ENCODE assay signal across 8 cellular contexts in the genomic region with DNA sequence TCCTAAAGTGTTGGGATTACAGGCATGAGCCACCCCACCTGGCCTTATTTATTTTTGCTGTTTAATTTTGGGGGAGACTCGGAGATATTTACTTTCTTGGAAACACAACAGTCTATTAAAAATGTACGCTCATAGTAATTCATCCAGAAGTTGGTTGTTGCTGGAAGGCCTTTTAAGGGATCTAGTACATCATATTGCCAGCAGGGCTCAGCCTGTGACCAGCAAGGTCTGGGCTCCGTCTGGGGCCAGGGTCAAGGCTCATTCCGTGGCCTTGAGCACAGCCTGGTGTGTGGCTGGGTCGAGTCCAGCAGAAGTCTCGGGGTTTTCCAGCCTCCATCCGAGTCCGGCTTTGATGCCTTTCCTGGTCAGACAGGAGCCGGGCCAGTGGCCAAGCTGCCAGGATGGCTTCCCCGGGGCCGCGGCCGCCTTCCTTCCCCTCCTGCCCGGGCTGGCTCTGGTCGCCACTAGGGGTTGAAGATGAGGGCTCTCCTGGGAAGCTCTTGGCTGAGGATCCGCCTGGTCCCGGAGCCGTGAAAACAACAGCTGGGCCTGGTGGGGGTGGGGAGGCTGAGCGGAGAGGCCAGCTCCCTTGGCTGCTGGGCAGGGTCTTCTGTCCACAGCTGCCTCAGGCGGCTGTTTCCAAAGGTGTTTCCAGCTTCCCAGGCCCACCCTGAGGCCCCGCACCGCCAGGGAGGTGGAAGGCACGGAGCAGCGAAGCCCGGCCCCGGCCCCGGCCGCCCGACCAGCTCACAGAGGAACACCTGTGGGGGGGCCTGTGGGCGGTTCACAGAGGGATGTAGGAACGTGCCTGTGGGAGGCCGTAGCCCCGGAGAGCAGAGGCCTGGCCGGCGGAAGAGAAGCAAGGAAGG. TPM values are rescaled to one million over a fixed set of nuclear protein-coding genes. Genes with fewer than 3 reads are reported as not detected.
DNase-seq lines count a peak whose midpoint lies in the region; ATAC-seq and TF ChIP-seq lines count a peak whose summit lies in the region.

No MANE protein-coding gene starts in this region.

- H2BK120ac ChIP-seq in neuronal stem cell (ENCODE audit: low read depth, low read length) = peak overlapping the region; percentile 48

- no CpG with 5 or more reads among the region's 35 CpGs for WGBS in neuronal stem cell (ENCODE audit: extremely low coverage in 2 of 2, insufficient read length in 2 of 2, insufficient replicate concordance in 1 of 2), 2 donors

- H3K4me2 ChIP-seq in neuronal stem cell (ENCODE audit: insufficient read depth, low read length, poor library complexity, severe bottlenecking) = no peak overlapping the region

- peak overlapping the region; percentile 68 for H2BK15ac ChIP-seq in neuronal stem cell (ENCODE audit: low read length)

- no peak overlapping the region for H3K9ac ChIP-seq in neuronal stem cell (ENCODE audit: low read depth, low read length, poor library complexity)

- DNase-seq in BJ (ENCODE audit: low read depth) (no peak), NCI-H510A treated with DMSO at 0.1 percent for 48 hours (lab: John Stamatoyannopoulos, UW) (peak; percentile 99), fibroblast of pulmonary artery (ENCODE audit: low read depth) (peak; percentile 83), neuronal stem cell (ENCODE audit: low spot score) (no peak), EL (no peak), NCI-H1105 (lab: John Stamatoyannopoulos, UW) (no peak), middle frontal gyrus (ENCODE audit: extremely low spot score, low spot score) (no peak)

- H3K18ac ChIP-seq in neuronal stem cell (ENCODE audit: low read length) = peak overlapping the region; percentile 89

- H3K23ac ChIP-seq in neuronal stem cell (ENCODE audit: low read depth, low read length, poor library complexity) = no peak overlapping the region

- no peak overlapping the region for H4K91ac ChIP-seq in neuronal stem cell (ENCODE audit: low read depth, low read length, poor library complexity)

- peak overlapping the region; percentile 98 for H2AK5ac ChIP-seq in neuronal stem cell (ENCODE audit: low read depth, low read length)

- peak overlapping the region; percentile 64 for H2AFZ ChIP-seq in neuronal stem cell (ENCODE audit: low read length)

- H2BK12ac ChIP-seq in neuronal stem cell (ENCODE audit: low read length) = no peak overlapping the region

- CTCF ChIA-PET in BJ (lab: Yijun Ruan, JAX) = interaction anchor here (0.6 to 4.6 kb wide), 4 partner anchors 12 to 33 kb away, joined by 3 to 24 read pairs (median 4); a partner anchor contains a TSS

- H3K27me3 ChIP-seq in BJ (ENCODE audit: control insufficient read depth, insufficient read depth, low read length) = no peaks in the 10 kb centered on the region
- H3K27me3 ChIP-seq in neuronal stem cell (ENCODE audit: control insufficient read depth in 3 of 3, insufficient read depth in 3 of 3, low read depth in 1 of 3, low read length in 3 of 3) = peaks cover 0 to 8% (median 0%) of the 10 kb centered on the region in 3 experiments

- no peak overlapping the region for H3K4ac ChIP-seq in neuronal stem cell (ENCODE audit: low read length)

- no peak overlapping the region for H3K27ac ChIP-seq in neuronal stem cell (replicated peaks; ENCODE audit: low read length)

- peaks cover 1% of the 10 kb centered on the region for H3K79me1 ChIP-seq in neuronal stem cell (ENCODE audit: low read depth, low read length)

- peak overlapping the region; percentile 33 for H3K14ac ChIP-seq in neuronal stem cell (ENCODE audit: low read length)

- peak; percentile 35 for TF ChIP-seq CTCF in BJ (IDR thresholded peaks at IDR 0.05; ENCODE audit: insufficient read depth, low read depth, low read length)
- TF ChIP-seq CTCF in fibroblast of pulmonary artery (IDR thresholded peaks at IDR 0.05; ENCODE audit: low read length, missing control alignments) = no peak

- H3K4me3 ChIP-seq in BJ (ENCODE audit: low read depth, low read length) (no peak overlapping the region), fibroblast of pulmonary artery (replicated peaks; ENCODE audit: low read depth, low read length) (no peak overlapping the region), neuronal stem cell (ENCODE audit: low read length in 2 of 2) (no peak overlapping the region)

- H3K36me3 ChIP-seq in BJ (ENCODE audit: control insufficient read depth, insufficient read depth, low read length) = no peaks in the 10 kb centered on the region
- H3K36me3 ChIP-seq in neuronal stem cell (replicated peaks in 1 of 2; ENCODE audit: control insufficient read depth in 2 of 2, insufficient read depth in 2 of 2, low read length in 2 of 2) = no peaks in the 10 kb centered on the region

- H4K8ac ChIP-seq in neuronal stem cell (ENCODE audit: low read depth, low read length) = no peak overlapping the region

- ATAC-seq in GM18873 (IDR thresholded peaks at IDR 0.05; ENCODE audit: low FRiP score, unreplicated experiment) = no peak

- peaks cover 51 to 67% of the 10 kb centered on the region in 2 donors for H3K4me1 ChIP-seq in neuronal stem cell (ENCODE audit: control insufficient read depth in 2 of 2, insufficient read depth in 1 of 2, low read depth in 1 of 2, low read length in 2 of 2)

- H2BK5ac ChIP-seq in neuronal stem cell (ENCODE audit: low read length) = no peak overlapping the region

- H3K9me3 ChIP-seq in neuronal stem cell (replicated peaks in 1 of 2; ENCODE audit: control insufficient read depth in 2 of 2, insufficient read depth in 1 of 2, low read depth in 1 of 2, low read length in 2 of 2) = peaks cover 0 to 3% of the 10 kb centered on the region in 2 donors

- POLR2A ChIA-PET in BJ (lab: Charles Lee) = interaction anchor here (0.6 kb wide), 2 partner anchors 30 to 56 kb away, joined by 5 to 6 read pairs; no protein-coding TSS in a partner anchor

RNA-seq across cellular contexts. Expression of a gene that starts 5.1 kb away (rescaled TPM):
- polyA plus RNA-seq in BJ (2011; rRNA removed) = 1.7 and 2.0 TPM in 2 replicates
- 0.43 and 0.87 TPM in 2 replicates for polyA minus RNA-seq in BJ (2011; rRNA and poly(A)+ RNA removed)
- polyA plus RNA-seq in neuronal stem cell (2013, experiment 1 of 2) = 5.0 TPM
- polyA plus RNA-seq in neuronal stem cell (2013, experiment 2 of 2) = 4.8 TPM

RNA-seq across cellular contexts. Expression of a gene that starts 9.3 kb away (rescaled TPM):
- 0.31 and 0.43 TPM in 2 replicates for polyA plus RNA-seq in BJ (2011; rRNA removed)
- not detected in 2 replicates for polyA minus RNA-seq in BJ (2011; rRNA and poly(A)+ RNA removed)
- polyA plus RNA-seq in neuronal stem cell (2013, experiment 1 of 2) = 2.0 TPM
- 2.0 TPM for polyA plus RNA-seq in neuronal stem cell (2013, experiment 2 of 2)

RNA-seq across cellular contexts. Expression of a gene that starts 19.1 kb away (rescaled TPM):
- 0.06 and 0.20 TPM in 2 replicates for polyA plus RNA-seq in BJ (2011; rRNA removed)
- polyA minus RNA-seq in BJ (2011; rRNA and poly(A)+ RNA removed) = not detected in 2 replicates
- 0.45 TPM for polyA plus RNA-seq in neuronal stem cell (2013, experiment 1 of 2)
- 0.42 TPM for polyA plus RNA-seq in neuronal stem cell (2013, experiment 2 of 2)

RNA-seq across cellular contexts. Expression of a gene that starts 23.3 kb away (rescaled TPM):
- polyA plus RNA-seq in BJ (2011; rRNA removed) = 84.8 and 121 TPM in 2 replicates
- polyA minus RNA-seq in BJ (2011; rRNA and poly(A)+ RNA removed) = 36.3 and 61.3 TPM in 2 replicates
- polyA plus RNA-seq in neuronal stem cell (2013, experiment 1 of 2) = 132 TPM
- polyA plus RNA-seq in neuronal stem cell (2013, experiment 2 of 2) = 135 TPM

RNA-seq across cellular contexts. Expression of a gene that starts 31.2 kb away (rescaled TPM):
- polyA plus RNA-seq in BJ (2011; rRNA removed) = 142 and 175 TPM in 2 replicates
- polyA minus RNA-seq in BJ (2011; rRNA and poly(A)+ RNA removed) = 30.9 and 45.4 TPM in 2 replicates
- 91.8 TPM for polyA plus RNA-seq in neuronal stem cell (2013, experiment 1 of 2)
- polyA plus RNA-seq in neuronal stem cell (2013, experiment 2 of 2) = 90.5 TPM

Comparison
In these comparisons a context has a peak if more than half of its experiments do, and no peak if none do; other contexts are left out.
1. DNase-seq: peak in NCI-H510A treated with DMSO at 0.1 percent for 48 hours (single experiment) and fibroblast of pulmonary artery (single experiment); none in BJ (single experiment), neuronal stem cell (single experiment), EL (single experiment), NCI-H1105 (single experiment) and middle frontal gyrus (single experiment).